ENCODE assay signal across 16 cellular contexts in the genomic region with DNA sequence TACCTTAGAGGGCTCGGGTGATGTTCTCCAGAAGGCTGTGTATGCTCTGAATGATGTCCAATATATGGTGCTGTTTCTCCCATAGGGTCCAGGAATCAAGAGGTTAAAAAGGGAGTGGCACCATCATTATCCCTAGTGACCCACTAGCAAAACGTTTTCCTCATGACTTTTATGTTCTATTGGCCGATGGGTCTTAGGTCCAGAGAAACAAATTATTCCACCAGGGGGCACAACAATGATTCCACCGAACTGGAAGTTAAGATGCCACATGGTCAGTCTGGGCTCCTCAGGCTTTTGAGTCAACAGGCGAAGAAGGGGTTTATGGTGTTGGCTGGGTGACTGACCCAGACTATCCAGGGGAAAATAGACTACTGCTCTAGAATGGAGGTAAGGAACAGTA.
DNase-seq lines count a peak whose midpoint lies in the region; ATAC-seq, FAIRE-seq and TF ChIP-seq lines count a peak whose summit lies in the region.
"Had no signal": no experiment of that assay in that cellular context is flagged by ENCODE, and none has a peak within 500 bp of the region (broad histone marks: within the 10 kb centered on the region; RNA-seq: fewer than 3 reads in every experiment).

No MANE protein-coding gene starts in this region.

- no peak overlapping the region for H3K27ac ChIP-seq in H9 (ENCODE audit: insufficient read length, low read depth, low read length)
- H3K27ac ChIP-seq: parathyroid adenoma, skin epidermis, VCaP had no signal

- H3K56ac ChIP-seq in H9 (ENCODE audit: insufficient read length, low read depth, low read length): no peak overlapping the region

- H3K27me3 Mint-ChIP-seq in H9 (ENCODE audit: low read depth): no peaks in the 10 kb centered on the region
- H3K27me3 Mint-ChIP-seq in activated T-cell treated with anti-CD3 and anti-CD28 coated beads, Interleukin-2, amount 50 U/mL, for 72 hours (ENCODE audit: low read depth): no peaks in the 10 kb centered on the region
- no peaks in the 10 kb centered on the region for H3K27me3 Mint-ChIP-seq in activated CD8-positive, alpha-beta T cell treated with anti-CD3 and anti-CD28 coated beads, Interleukin-2, amount 10 ng/mL, durations not matched to agents 7 days and 5 days (ENCODE audit: low read depth)
- H3K27me3 Mint-ChIP-seq: activated CD4-positive, alpha-beta memory T cell treated with anti-CD3 and anti-CD28 coated beads, Interleukin-2, amount 10 ng/mL, durations not matched to agents 7 days and 5 days had no signal

- H2BK120ac ChIP-seq in H9 (ENCODE audit: low read depth, low read length, poor library complexity, severe bottlenecking): no peak overlapping the region

- no peak for ATAC-seq in activated T-cell treated with anti-CD3 and anti-CD28 coated beads, Interleukin-2, amount 50 U/mL, for 72 hours (replicated peaks in 1 of 2)
- no peak for ATAC-seq in activated CD8-positive, alpha-beta T cell treated with anti-CD3 and anti-CD28 coated beads, Interleukin-2, amount 10 ng/mL, durations not matched to agents 7 days and 5 days
- ATAC-seq: left colon had no signal

- TF ChIP-seq CTCF in AG10803 (conservative IDR thresholded peaks at IDR 0.05; ENCODE audit: low read length): 0 out of 2 replicates have a peak, but pooled peaks have one; percentile 2
- peak; percentile 48; the same call in 2 of the 3 replicates for TF ChIP-seq CTCF in H9 (conservative IDR thresholded peaks at IDR 0.05)
- peak; percentile 3 for TF ChIP-seq CTCF in fibroblast of pulmonary artery (IDR thresholded peaks at IDR 0.05; ENCODE audit: low read length, missing control alignments)
- no peak for TF ChIP-seq CTCF in D721Med (IDR thresholded peaks at IDR 0.05; ENCODE audit: insufficient read depth, missing control alignments)

- H3T11ph ChIP-seq in H9 (ENCODE audit: low read length): no peak overlapping the region

- no peaks in the 10 kb centered on the region for H3K4me1 ChIP-seq in H9 (ENCODE audit: insufficient read depth, low read length)
- H3K4me1 ChIP-seq: parathyroid adenoma had no signal

- H2BK12ac ChIP-seq in H9 (ENCODE audit: insufficient read length, low read depth, low read length): no peak overlapping the region

- H2AFZ ChIP-seq in H9 (ENCODE audit: low read length): no peak overlapping the region
- H2AFZ ChIP-seq: parathyroid adenoma had no signal

- H3K4me3 Mint-ChIP-seq in H9: no peak overlapping the region
- no peak overlapping the region for H3K4me3 Mint-ChIP-seq in activated T-cell treated with anti-CD3 and anti-CD28 coated beads, Interleukin-2, amount 50 U/mL, for 72 hours
- no peak overlapping the region for H3K4me3 Mint-ChIP-seq in activated CD8-positive, alpha-beta T cell treated with anti-CD3 and anti-CD28 coated beads, Interleukin-2, amount 10 ng/mL, durations not matched to agents 7 days and 5 days
- H3K4me3 Mint-ChIP-seq: activated CD4-positive, alpha-beta memory T cell treated with anti-CD3 and anti-CD28 coated beads, Interleukin-2, amount 10 ng/mL, durations not matched to agents 7 days and 5 days had no signal

- no peak for FAIRE-seq in D721Med (lab: Jason Lieb, UNC)
- FAIRE-seq: bronchial epithelial cell had no signal

- no peak overlapping the region for H4K5ac ChIP-seq in H9 (ENCODE audit: insufficient read length, low read depth, low read length)

- no peaks in the 10 kb centered on the region for H3K23me2 ChIP-seq in H9 (ENCODE audit: insufficient read length, low read depth, low read length, poor library complexity, severe bottlenecking)

- H3K23ac ChIP-seq in H9 (ENCODE audit: insufficient read length, low read depth, low read length): no peak overlapping the region

- H3K4me1 Mint-ChIP-seq in H9: peaks cover 7 to 12% of the 10 kb centered on the region in 2 experiments
- no peaks in the 10 kb centered on the region for H3K4me1 Mint-ChIP-seq in activated T-cell treated with anti-CD3 and anti-CD28 coated beads, Interleukin-2, amount 50 U/mL, for 72 hours (ENCODE audit: low read depth)
- no peaks in the 10 kb centered on the region for H3K4me1 Mint-ChIP-seq in activated CD8-positive, alpha-beta T cell treated with anti-CD3 and anti-CD28 coated beads, Interleukin-2, amount 10 ng/mL, durations not matched to agents 7 days and 5 days (ENCODE audit: low read depth)
- H3K4me1 Mint-ChIP-seq: activated CD4-positive, alpha-beta memory T cell treated with anti-CD3 and anti-CD28 coated beads, Interleukin-2, amount 10 ng/mL, durations not matched to agents 7 days and 5 days had no signal

- no CpG with 5 or more reads among the region's 5 CpGs for WGBS in H9 (ENCODE audit: extremely low coverage, insufficient read length, low lambda C conversion rate)

- peaks cover 2 to 16% (median 10%) of the 10 kb centered on the region in 3 experiments; a peak in 5 of 7 replicates for H3K36me3 Mint-ChIP-seq in H9 (ENCODE audit: insufficient read depth in 1 of 3, low read depth in 3 of 3)
- H3K36me3 Mint-ChIP-seq in activated T-cell treated with anti-CD3 and anti-CD28 coated beads, Interleukin-2, amount 50 U/mL, for 72 hours (ENCODE audit: insufficient read depth in 2 of 2): no peaks in the 10 kb centered on the region
- no peaks in the 10 kb centered on the region for H3K36me3 Mint-ChIP-seq in activated CD8-positive, alpha-beta T cell treated with anti-CD3 and anti-CD28 coated beads, Interleukin-2, amount 10 ng/mL, durations not matched to agents 7 days and 5 days (ENCODE audit: low read depth)

- no peaks in the 10 kb centered on the region for H3K9me3 Mint-ChIP-seq in H9
- no peaks in the 10 kb centered on the region for H3K9me3 Mint-ChIP-seq in activated T-cell treated with anti-CD3 and anti-CD28 coated beads, Interleukin-2, amount 50 U/mL, for 72 hours
- no peaks in the 10 kb centered on the region for H3K9me3 Mint-ChIP-seq in activated CD8-positive, alpha-beta T cell treated with anti-CD3 and anti-CD28 coated beads, Interleukin-2, amount 10 ng/mL, durations not matched to agents 7 days and 5 days (ENCODE audit: insufficient read depth)
- H3K9me3 Mint-ChIP-seq: activated CD4-positive, alpha-beta memory T cell treated with anti-CD3 and anti-CD28 coated beads, Interleukin-2, amount 10 ng/mL, durations not matched to agents 7 days and 5 days had no signal

- H2BK5ac ChIP-seq in H9 (ENCODE audit: insufficient read length, low read length): no peak overlapping the region

- no peaks in the 10 kb centered on the region for H3K27me3 ChIP-seq in H9 (ENCODE audit: insufficient read depth, low read length)

- DNase-seq in AG10803 (ENCODE audit: low read depth) (no peak), H9 (no peak), SK-MEL-5 (ENCODE audit: low read depth, low spot score) (peak; percentile 77), fibroblast of pulmonary artery (ENCODE audit: low read depth) (no peak), NCI-H187 (lab: John Stamatoyannopoulos, UW) (no peak), D721Med (ENCODE audit: insufficient read length, low spot score) (no peak)
- no peak for DNase-seq in activated T-cell treated with anti-CD3 and anti-CD28 coated beads, Interleukin-2, amount 50 U/mL, for 72 hours
- DNase-seq in activated CD8-positive, alpha-beta T cell treated with anti-CD3 and anti-CD28 coated beads, Interleukin-2, amount 10 ng/mL, durations not matched to agents 7 days and 5 days: no peak
- DNase-seq: activated CD4-positive, alpha-beta memory T cell treated with anti-CD3 and anti-CD28 coated beads, Interleukin-2, amount 10 ng/mL, durations not matched to agents 7 days and 5 days; left colon; NCI-H1436 treated with DMSO at 0.1 percent for 48 hours; NCI-H446 had no signal

- H3K4me2 ChIP-seq in H9 (ENCODE audit: insufficient read depth, insufficient read length, low read length): no peak overlapping the region

- no peak overlapping the region for H2BK20ac ChIP-seq in H9 (ENCODE audit: low read depth, low read length, poor library complexity, severe bottlenecking)

- no peak overlapping the region for H3K18ac ChIP-seq in H9 (ENCODE audit: insufficient read length, low read depth, low read length)

- H2AK5ac ChIP-seq in H9 (ENCODE audit: insufficient read length, low read length): no peak overlapping the region

- no peak overlapping the region for H2BK15ac ChIP-seq in H9 (ENCODE audit: low read depth, low read length)

- H3K4me3 ChIP-seq in AG10803 (ENCODE audit: low read length): no peak overlapping the region
- H3K4me3 ChIP-seq in fibroblast of pulmonary artery (replicated peaks; ENCODE audit: low read depth, low read length): no peak overlapping the region
- H3K4me3 ChIP-seq: skin epidermis had no signal

- POLR2A ChIA-PET in activated CD8-positive, alpha-beta T cell treated with anti-CD3 and anti-CD28 coated beads, Interleukin-2, amount 10 ng/mL, durations not matched to agents 7 days and 5 days (lab: Charles Lee): no interaction called here

- no peak overlapping the region for H4K8ac ChIP-seq in H9 (replicated peaks; ENCODE audit: insufficient read length, low read depth, low read length)

- no peak overlapping the region for H3K14ac ChIP-seq in H9 (ENCODE audit: insufficient read depth, low read length)

- no peaks in the 10 kb centered on the region for H3K9me3 ChIP-seq in H9 (ENCODE audit: control insufficient read depth, low read depth, low read length)

- H3K79me1 ChIP-seq in H9 (ENCODE audit: insufficient read depth, low read depth, low read length, poor library complexity, severe bottlenecking): no peaks in the 10 kb centered on the region

- in situ Hi-C loops in SK-MEL-5 (cut with HindIII; ENCODE audit: low pct_unique_long_range_greater_than_20kb, low sequenced_read_pairs): no loop called here

- no peaks in the 10 kb centered on the region for H3K79me2 ChIP-seq in H9 (ENCODE audit: insufficient read depth, low read length)

- H3K27ac Mint-ChIP-seq in H9: no peak overlapping the region
- no peak overlapping the region for H3K27ac Mint-ChIP-seq in activated T-cell treated with anti-CD3 and anti-CD28 coated beads, Interleukin-2, amount 50 U/mL, for 72 hours
- no peak overlapping the region for H3K27ac Mint-ChIP-seq in activated CD8-positive, alpha-beta T cell treated with anti-CD3 and anti-CD28 coated beads, Interleukin-2, amount 10 ng/mL, durations not matched to agents 7 days and 5 days
- H3K27ac Mint-ChIP-seq: activated CD4-positive, alpha-beta memory T cell treated with anti-CD3 and anti-CD28 coated beads, Interleukin-2, amount 10 ng/mL, durations not matched to agents 7 days and 5 days had no signal

- no peaks in the 10 kb centered on the region for H4K20me1 ChIP-seq in H9 (ENCODE audit: control insufficient read depth, insufficient read depth, insufficient read length)

- CTCF ChIA-PET in activated CD8-positive, alpha-beta T cell treated with anti-CD3 and anti-CD28 coated beads, Interleukin-2, amount 10 ng/mL, durations not matched to agents 7 days and 5 days (lab: Charles Lee): interaction anchor here (1.0 to 3.6 kb wide), 2 partner anchors 81 to 100 kb away, joined by 3 to 12 read pairs; no protein-coding TSS in a partner anchor

- no peak overlapping the region for H3K9ac ChIP-seq in H9 (ENCODE audit: extremely low read depth, insufficient read length, low read length)
- H3K9ac ChIP-seq: parathyroid adenoma had no signal

- no peak overlapping the region for H3K4ac ChIP-seq in H9 (ENCODE audit: low read depth, low read length)

- H4K91ac ChIP-seq in H9 (ENCODE audit: insufficient read length, low read depth, low read length): no peak overlapping the region
